21 cellular contexts compared by ENCODE assay signal in genomic region chr18:495017-495416, GRCh38. TPM values are rescaled to one million over a fixed set of nuclear protein-coding genes. Genes with fewer than 3 reads are reported as not detected.
DNase-seq lines count a peak whose midpoint lies in the region; ATAC-seq and TF ChIP-seq lines count a peak whose summit lies in the region.
"Had no signal": no experiment of that assay in that cellular context is flagged by ENCODE, and none has a peak within 500 bp of the region (broad histone marks: within the 10 kb centered on the region; RNA-seq: fewer than 3 reads in every experiment).

No MANE protein-coding gene starts in this region.

- no peak for TF ChIP-seq POLR2A in Peyer's patch (IDR thresholded peaks at IDR 0.05)

- DNase-seq in endodermal cell: no peak
- no peak for DNase-seq in upper lobe of right lung
- no peak for DNase-seq in OCI-M1 (lab: John Stamatoyannopoulos, UW)
- DNase-seq in smooth muscle cell (lab: John Stamatoyannopoulos, UW; ENCODE audit: unreplicated experiment): no peak
- no peak for DNase-seq in Peyer's patch
- DNase-seq: activated CD4-positive, alpha-beta T cell treated with anti-CD3 and anti-CD28 coated beads for 1 hour; activated naive CD8-positive, alpha-beta T cell treated with anti-CD3 and anti-CD28 coated beads, Interleukin-2, amount 50 U/mL, for 24 hours; Calu3; cortex of kidney; left colon; midbrain; NCI-H1092; NCI-H2029 treated with DMSO at 0.1 percent for 48 hours; stimulated activated naive CD8-positive, alpha-beta T cell treated with anti-CD3 and anti-CD28 coated beads, Interleukin-15, amount 100 ng/mL, for 72 hours had no signal

- WGBS in endodermal cell (ENCODE audit: insufficient coverage in 1 of 2, insufficient read length in 1 of 2), 2 experiments: 86 to 96% methylated on average over 1 of the region's 1 CpG
- WGBS in smooth muscle cell (ENCODE audit: low lambda C conversion rate): 83% methylated on average over 1 of the region's 1 CpG

- H3K79me2 ChIP-seq in smooth muscle cell (ENCODE audit: low read depth): peaks cover 30% of the 10 kb centered on the region

- ATAC-seq in GM18909 (IDR thresholded peaks at IDR 0.05; ENCODE audit: poor library complexity, unreplicated experiment): peak; percentile 50
- ATAC-seq in HG03025 (IDR thresholded peaks at IDR 0.05; ENCODE audit: low FRiP score, unreplicated experiment): peak; percentile 51
- peak; percentile 37 for ATAC-seq in upper lobe of right lung
- ATAC-seq: activated naive CD8-positive, alpha-beta T cell treated with anti-CD3 and anti-CD28 coated beads, Interleukin-2, amount 50 U/mL, for 24 hours; left colon; Right ventricle myocardium inferior; stimulated activated naive CD8-positive, alpha-beta T cell treated with anti-CD3 and anti-CD28 coated beads, Interleukin-15, amount 100 ng/mL, for 72 hours had no signal

- peaks cover 8% of the 10 kb centered on the region for H3F3A ChIP-seq in smooth muscle cell (ENCODE audit: low read depth)

- H3K27ac Mint-ChIP-seq in endodermal cell: no peak overlapping the region
- H3K27ac Mint-ChIP-seq: activated naive CD8-positive, alpha-beta T cell treated with anti-CD3 and anti-CD28 coated beads, Interleukin-2, amount 50 U/mL, for 24 hours; activated T-helper 2 cell treated with anti-CD3 and anti-CD28 coated beads, Interferon-gamma antibody, Interleukin-2, Interleukin-4, amounts not matched to agents 10 μg/mL and 5 μg/mL and 100 μg/mL, durations not matched to agents 14 hours and 24 hours and 36 hours; progenitor cell of endocrine pancreas; stimulated activated naive CD8-positive, alpha-beta T cell treated with anti-CD3 and anti-CD28 coated beads, Interleukin-15, amount 100 ng/mL, for 72 hours; type B pancreatic cell had no signal

- H2AFZ ChIP-seq in smooth muscle cell (ENCODE audit: low read depth): no peak overlapping the region

- no peaks in the 10 kb centered on the region for H3K9me3 ChIP-seq in endodermal cell (ENCODE audit: control insufficient read depth, low read length)
- H3K9me3 ChIP-seq in upper lobe of right lung: no peaks in the 10 kb centered on the region
- no peaks in the 10 kb centered on the region for H3K9me3 ChIP-seq in smooth muscle cell (replicated peaks; ENCODE audit: low read depth)
- no peaks in the 10 kb centered on the region for H3K9me3 ChIP-seq in Peyer's patch

- TF ChIP-seq CTCF in endodermal cell (conservative IDR thresholded peaks at IDR 0.05): no peak
- TF ChIP-seq CTCF in upper lobe of right lung (IDR thresholded peaks at IDR 0.05): no peak
- no peak for TF ChIP-seq CTCF in smooth muscle cell (IDR thresholded peaks at IDR 0.05; ENCODE audit: borderline replicate concordance, insufficient read depth, poor library complexity, severe bottlenecking)
- TF ChIP-seq CTCF in Peyer's patch (IDR thresholded peaks at IDR 0.05): no peak

- H3K9ac ChIP-seq in endodermal cell (ENCODE audit: extremely low read depth, low read length, poor library complexity, severe bottlenecking) (no peak overlapping the region), smooth muscle cell (ENCODE audit: low read depth) (no peak overlapping the region)

- H3K27me3 ChIP-seq in endodermal cell (ENCODE audit: control insufficient read depth, insufficient read depth, low read length, poor library complexity, severe bottlenecking) (no peaks in the 10 kb centered on the region), upper lobe of right lung (peaks cover 4% of the 10 kb centered on the region), smooth muscle cell (ENCODE audit: low read depth) (peaks cover 5% of the 10 kb centered on the region), Peyer's patch (no peaks in the 10 kb centered on the region)

- H3K36me3 Mint-ChIP-seq in endodermal cell (ENCODE audit: low read depth): peaks cover 7% of the 10 kb centered on the region

- peaks cover 18% of the 10 kb centered on the region for H3K27me3 Mint-ChIP-seq in endodermal cell (ENCODE audit: insufficient read depth)

- no peak overlapping the region for H3K4me2 ChIP-seq in smooth muscle cell

- H3K36me3 ChIP-seq in endodermal cell (ENCODE audit: control insufficient read depth, insufficient read depth, low read length) (peaks cover 30% of the 10 kb centered on the region), upper lobe of right lung (no peaks in the 10 kb centered on the region), smooth muscle cell (ENCODE audit: low read depth) (no peaks in the 10 kb centered on the region), Peyer's patch (no peaks in the 10 kb centered on the region)

- H3K4me3 ChIP-seq in endodermal cell (ENCODE audit: low read length) (peak overlapping the region; percentile 67), upper lobe of right lung (no peak overlapping the region), smooth muscle cell (no peak overlapping the region), Peyer's patch (no peak overlapping the region)

- H3K4me3 Mint-ChIP-seq in endodermal cell: no peak overlapping the region
- H3K4me3 Mint-ChIP-seq: activated naive CD8-positive, alpha-beta T cell treated with anti-CD3 and anti-CD28 coated beads, Interleukin-2, amount 50 U/mL, for 24 hours; stimulated activated naive CD8-positive, alpha-beta T cell treated with anti-CD3 and anti-CD28 coated beads, Interleukin-15, amount 100 ng/mL, for 72 hours; type B pancreatic cell had no signal

- H3K27ac ChIP-seq in endodermal cell (ENCODE audit: low read depth, low read length) (no peak overlapping the region), upper lobe of right lung (no peak overlapping the region), smooth muscle cell (ENCODE audit: low read depth) (no peak overlapping the region), Peyer's patch (no peak overlapping the region)

- intact Hi-C loops in upper lobe of right lung (cut with DNase I): no loop called here

- H3K4me1 ChIP-seq in endodermal cell (ENCODE audit: control insufficient read depth, insufficient read depth, low read length): peaks cover 36% of the 10 kb centered on the region
- peaks cover 13% of the 10 kb centered on the region for H3K4me1 ChIP-seq in upper lobe of right lung
- peaks cover 3% of the 10 kb centered on the region for H3K4me1 ChIP-seq in smooth muscle cell (ENCODE audit: low read depth)
- H3K4me1 ChIP-seq in Peyer's patch: peaks cover 0 to 9% (median 0%) of the 10 kb centered on the region in 4 donors

- H3K9me3 Mint-ChIP-seq in endodermal cell: no peaks in the 10 kb centered on the region
- H3K9me3 Mint-ChIP-seq: activated naive CD8-positive, alpha-beta T cell treated with anti-CD3 and anti-CD28 coated beads, Interleukin-2, amount 50 U/mL, for 24 hours; activated T-helper 2 cell treated with anti-CD3 and anti-CD28 coated beads, Interferon-gamma antibody, Interleukin-2, Interleukin-4, amounts not matched to agents 10 μg/mL and 5 μg/mL and 100 μg/mL, durations not matched to agents 14 hours and 24 hours and 36 hours; stimulated activated naive CD8-positive, alpha-beta T cell treated with anti-CD3 and anti-CD28 coated beads, Interleukin-15, amount 100 ng/mL, for 72 hours; type B pancreatic cell had no signal

- H4K20me1 ChIP-seq in smooth muscle cell (ENCODE audit: low read depth): peaks cover 6% of the 10 kb centered on the region

- H3K4me1 Mint-ChIP-seq in endodermal cell: peaks cover 50% of the 10 kb centered on the region

RNA-seq across cellular contexts. Expression of gene COLEC12, which starts 5.5 kb away (rescaled TPM):
- total RNA-seq in endodermal cell (100 to 1,000 TPM; 123 TPM), upper lobe of right lung (55.2 TPM), smooth muscle cell (10.8 and 13.8 TPM in 2 replicates), Peyer's patch (1 to 10 TPM in 3 of 4 donors, under 1 TPM in 1; 0.88 to 7.6 (median 3.8) TPM)
- polyA plus RNA-seq in endodermal cell (2013, experiment 1 of 2): 31.1 TPM
- 38.5 TPM for polyA plus RNA-seq in endodermal cell (2013, experiment 2 of 2)
- 10.5 and 13.7 TPM in 2 replicates for polyA plus RNA-seq in smooth muscle cell
- total RNA-seq: activated T-helper 2 cell treated with anti-CD3 and anti-CD28 coated beads, Interferon-gamma antibody, Interleukin-2, Interleukin-4, amounts not matched to agents 10 μg/mL and 5 μg/mL and 100 μg/mL, durations not matched to agents 14 hours and 24 hours and 36 hours; Calu3; HT-29 had no signal
